ENCODE assay signal across 1 cellular context in the genomic region with DNA sequence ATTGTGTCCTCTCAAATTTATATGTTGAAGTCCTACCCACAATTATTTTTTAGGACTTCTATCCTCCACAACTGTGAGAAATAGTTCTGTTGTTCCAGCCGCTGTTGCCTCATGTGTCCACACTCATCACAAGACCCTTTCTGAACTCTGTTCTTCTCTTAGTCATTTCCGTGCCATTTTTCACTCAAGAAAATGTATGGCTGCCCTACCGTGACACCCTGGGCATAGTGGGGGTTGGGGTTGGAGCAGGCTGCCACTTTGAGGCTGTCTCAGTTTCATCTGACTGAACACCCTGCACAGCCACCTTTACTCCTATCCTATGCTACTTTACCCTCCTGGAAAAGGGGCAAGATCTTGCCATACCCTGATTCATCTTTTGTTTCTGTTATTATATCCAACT.
TF ChIP-seq lines count a peak whose summit lies in the region.

No MANE protein-coding gene starts in this region.

TF ChIP-seq in WTC11, 78 proteins besides CTCF, POLR2A, EP300 and RAD21 (continued from another document):
- TF ChIP-seq, protein P1, sequence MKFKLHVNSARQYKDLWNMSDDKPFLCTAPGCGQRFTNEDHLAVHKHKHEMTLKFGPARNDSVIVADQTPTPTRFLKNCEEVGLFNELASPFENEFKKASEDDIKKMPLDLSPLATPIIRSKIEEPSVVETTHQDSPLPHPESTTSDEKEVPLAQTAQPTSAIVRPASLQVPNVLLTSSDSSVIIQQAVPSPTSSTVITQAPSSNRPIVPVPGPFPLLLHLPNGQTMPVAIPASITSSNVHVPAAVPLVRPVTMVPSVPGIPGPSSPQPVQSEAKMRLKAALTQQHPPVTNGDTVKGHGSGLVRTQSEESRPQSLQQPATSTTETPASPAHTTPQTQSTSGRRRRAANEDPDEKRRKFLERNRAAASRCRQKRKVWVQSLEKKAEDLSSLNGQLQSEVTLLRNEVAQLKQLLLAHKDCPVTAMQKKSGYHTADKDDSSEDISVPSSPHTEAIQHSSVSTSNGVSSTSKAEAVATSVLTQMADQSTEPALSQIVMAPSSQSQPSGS (CRISPR knock-in tag; IDR thresholded peaks at IDR 0.05; ENCODE audit: borderline replicate concordance, low read depth) = no peak
- TF ChIP-seq, protein P2, sequence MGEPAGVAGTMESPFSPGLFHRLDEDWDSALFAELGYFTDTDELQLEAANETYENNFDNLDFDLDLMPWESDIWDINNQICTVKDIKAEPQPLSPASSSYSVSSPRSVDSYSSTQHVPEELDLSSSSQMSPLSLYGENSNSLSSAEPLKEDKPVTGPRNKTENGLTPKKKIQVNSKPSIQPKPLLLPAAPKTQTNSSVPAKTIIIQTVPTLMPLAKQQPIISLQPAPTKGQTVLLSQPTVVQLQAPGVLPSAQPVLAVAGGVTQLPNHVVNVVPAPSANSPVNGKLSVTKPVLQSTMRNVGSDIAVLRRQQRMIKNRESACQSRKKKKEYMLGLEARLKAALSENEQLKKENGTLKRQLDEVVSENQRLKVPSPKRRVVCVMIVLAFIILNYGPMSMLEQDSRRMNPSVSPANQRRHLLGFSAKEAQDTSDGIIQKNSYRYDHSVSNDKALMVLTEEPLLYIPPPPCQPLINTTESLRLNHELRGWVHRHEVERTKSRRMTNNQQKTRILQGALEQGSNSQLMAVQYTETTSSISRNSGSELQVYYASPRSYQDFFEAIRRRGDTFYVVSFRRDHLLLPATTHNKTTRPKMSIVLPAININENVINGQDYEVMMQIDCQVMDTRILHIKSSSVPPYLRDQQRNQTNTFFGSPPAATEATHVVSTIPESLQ (CRISPR knock-in tag; IDR thresholded peaks at IDR 0.05) = no peak
- no peak for TF ChIP-seq IRF2 (CRISPR knock-in tag; IDR thresholded peaks at IDR 0.05; ENCODE audit: borderline replicate concordance, low read depth)
- no peak for TF ChIP-seq CREB1 (CRISPR knock-in tag; IDR thresholded peaks at IDR 0.05)
